In genomic region chr5:109937951-109938350, GRCh38 we compare ENCODE assay signal across 21 cellular contexts.
DNase-seq lines count a peak whose midpoint lies in the region; ATAC-seq, FAIRE-seq and TF ChIP-seq lines count a peak whose summit lies in the region.
"Had no signal": no experiment of that assay in that cellular context is flagged by ENCODE, and none has a peak within 500 bp of the region (broad histone marks: within the 10 kb centered on the region; RNA-seq: fewer than 3 reads in every experiment).

No MANE protein-coding gene starts in this region.

- no peak overlapping the region for H2BK12ac ChIP-seq in trophoblast cell (ENCODE audit: low read length)

- no peak overlapping the region for H3K4me3 ChIP-seq in HepG2 (replicated peaks in 1 of 3; ENCODE audit: insufficient read depth in 1 of 3, low read depth in 2 of 3, low read length in 3 of 3)
- no peak overlapping the region for H3K4me3 ChIP-seq in right lobe of liver
- no peak overlapping the region for H3K4me3 ChIP-seq in trophoblast cell (ENCODE audit: low read depth, low read length)
- H3K4me3 ChIP-seq: A549, BLaER1, K562 had no signal

- ATAC-seq in HepG2 (no peak), right lobe of liver (no peak)
- ATAC-seq: A549; CD8-positive, alpha-beta T cell; HCT116; K562 had no signal

- no peak for TF ChIP-seq RAD21 in HepG2 (CRISPR knock-in tag; IDR thresholded peaks at IDR 0.05)

- H3K27ac ChIP-seq in HepG2 (ENCODE audit: extremely low read length, insufficient read depth, low read length) (no peak overlapping the region), right lobe of liver (no peak overlapping the region), trophoblast cell (ENCODE audit: low read depth, low read length) (no peak overlapping the region)
- H3K27ac ChIP-seq: 22Rv1, A549, BLaER1, HL-60 had no signal

- TF ChIP-seq CTCF in HepG2 (CRISPR knock-in tag; IDR thresholded peaks at IDR 0.05): no peak
- no peak for TF ChIP-seq CTCF in right lobe of liver (IDR thresholded peaks at IDR 0.05)
- TF ChIP-seq CTCF in CD14-positive monocyte (IDR thresholded peaks at IDR 0.05): no peak

- no peaks in the 10 kb centered on the region for H3K9me3 ChIP-seq in HepG2 (ENCODE audit: low read length)
- H3K9me3 ChIP-seq in right lobe of liver: no peaks in the 10 kb centered on the region
- no peaks in the 10 kb centered on the region for H3K9me3 ChIP-seq in trophoblast cell (ENCODE audit: insufficient read depth, low read depth, low read length)
- H3K9me3 ChIP-seq: A549 had no signal

- H3K27me3 ChIP-seq in HepG2 (ENCODE audit: control insufficient read depth in 1 of 2, insufficient read depth in 2 of 2, low read length in 2 of 2): no peaks in the 10 kb centered on the region
- no peaks in the 10 kb centered on the region for H3K27me3 ChIP-seq in right lobe of liver
- H3K27me3 ChIP-seq in trophoblast cell (ENCODE audit: insufficient read depth, low read length): no peaks in the 10 kb centered on the region
- H3K27me3 ChIP-seq: BLaER1 had no signal

- no peaks in the 10 kb centered on the region for H3K27me3 Mint-ChIP-seq in CD14-positive monocyte (ENCODE audit: low read depth in 3 of 3)

- H4K20me1 ChIP-seq in HepG2 (ENCODE audit: insufficient read depth, low read length): no peaks in the 10 kb centered on the region
- H4K20me1 ChIP-seq: BLaER1 had no signal

- no peak overlapping the region for H2BK5ac ChIP-seq in trophoblast cell (ENCODE audit: low read depth, low read length, poor library complexity)

- CTCF ChIA-PET in HepG2 (lab: Yijun Ruan, JAX; ENCODE audit: low intra/inter-chr PET ratio, low total read pairs): no interaction called here

- no peak overlapping the region for H4K12ac ChIP-seq in trophoblast cell (ENCODE audit: low read depth, low read length)

- no peaks in the 10 kb centered on the region for H3K79me1 ChIP-seq in trophoblast cell (ENCODE audit: low read length)

- H3K4me2 ChIP-seq in HepG2 (ENCODE audit: low read depth, low read length) (0 out of 2 replicates have a peak overlapping the region, but pooled peaks have one; percentile 3), trophoblast cell (ENCODE audit: low read length) (no peak overlapping the region)
- H3K4me2 ChIP-seq: A549, BLaER1 had no signal

- no peak overlapping the region for H3K23ac ChIP-seq in trophoblast cell (ENCODE audit: low read length)

- no peak for TF ChIP-seq POLR2A in HepG2 (IDR thresholded peaks at IDR 0.05; ENCODE audit: insufficient read depth in 1 of 2, low read depth in 2 of 2, low read length in 2 of 2)
- TF ChIP-seq POLR2A in right lobe of liver (IDR thresholded peaks at IDR 0.05): no peak

- in situ Hi-C loops in HepG2 (cut with HindIII; ENCODE audit: extremely low pct_ligation_motif_present, low pct_unique_long_range_greater_than_20kb): no loop called here

- no peak overlapping the region for H3K4me3 Mint-ChIP-seq in CD14-positive monocyte
- H3K4me3 Mint-ChIP-seq: CD8-positive, alpha-beta T cell; HFFc6 had no signal

- POLR2A ChIA-PET in HepG2 (lab: Yijun Ruan, JAX): no interaction called here

- no peak overlapping the region for H3K14ac ChIP-seq in trophoblast cell (ENCODE audit: low read length)

- intact Hi-C loops in HepG2 (cut with micrococcal nuclease; ENCODE audit: unreplicated experiment): no loop called here
- intact Hi-C loops in right lobe of liver (cut with DNase I): no loop called here
- intact Hi-C loops in CD14-positive monocyte (cut with micrococcal nuclease): no loop called here

- no peak overlapping the region for H3K18ac ChIP-seq in trophoblast cell (ENCODE audit: low read length)

- no peak overlapping the region for H4K8ac ChIP-seq in trophoblast cell (ENCODE audit: low read depth, low read length)

- whole genome bisulfite sequencing in HepG2 (ENCODE audit: low lambda C conversion rate): 80% methylated on average over 4 of the region's 4 CpGs
- WGBS in right lobe of liver (ENCODE audit: insufficient coverage, low coverage, low lambda C conversion rate, missing lambda C conversion rate): 100% methylated on average over 3 of the region's 4 CpGs
- no CpG with 5 or more reads among the region's 4 CpGs for WGBS in trophoblast cell (ENCODE audit: extremely low coverage, insufficient coverage, insufficient read length)

- H3K79me2 ChIP-seq in HepG2 (ENCODE audit: insufficient read depth, low read length) (no peaks in the 10 kb centered on the region), trophoblast cell (ENCODE audit: control insufficient read depth, insufficient read depth, low read length, poor library complexity) (no peaks in the 10 kb centered on the region)

- H3K4ac ChIP-seq in trophoblast cell (ENCODE audit: low read depth, low read length): no peak overlapping the region

- H3K36me3 ChIP-seq in HepG2 (replicated peaks in 1 of 2; ENCODE audit: control insufficient read depth in 1 of 2, insufficient read depth in 2 of 2, low read length in 2 of 2): no peaks in the 10 kb centered on the region
- no peaks in the 10 kb centered on the region for H3K36me3 ChIP-seq in right lobe of liver
- no peaks in the 10 kb centered on the region for H3K36me3 ChIP-seq in trophoblast cell (ENCODE audit: control insufficient read depth in 1 of 2, insufficient read depth in 2 of 2, low read length in 2 of 2)
- H3K36me3 ChIP-seq: BLaER1 had no signal

- peaks cover 2% of the 10 kb centered on the region for H3K4me1 Mint-ChIP-seq in CD14-positive monocyte

- H2AFZ ChIP-seq in HepG2 (ENCODE audit: low read length) (no peak overlapping the region), trophoblast cell (ENCODE audit: insufficient read depth, low read length, poor library complexity) (no peak overlapping the region)

- DNase-seq in DMS 273 (lab: John Stamatoyannopoulos, UW; ENCODE audit: unreplicated experiment) (peak; percentile 8), DMS 273 treated with DMSO at 0.1 percent for 48 hours (lab: John Stamatoyannopoulos, UW) (no peak), HepG2 (ENCODE audit: low spot score) (no peak), right lobe of liver (no peak), trophoblast cell (peak; percentile 34 to 71), CD14-positive monocyte (ENCODE audit: low spot score) (no peak)
- no peak for DNase-seq in activated CD4-positive, CD25-positive, alpha-beta regulatory T cell (lab: John Stamatoyannopoulos, UW)
- DNase-seq: CD8-positive, alpha-beta T cell; DMS153; DMS79; GF-D8; GOT3; H7; HFFc6; IMR-90 had no signal

- no peak overlapping the region for H3K27ac Mint-ChIP-seq in CD14-positive monocyte
- H3K27ac Mint-ChIP-seq: CD8-positive, alpha-beta T cell; HFFc6 had no signal

- peaks cover 0 to 6% (median 3%) of the 10 kb centered on the region in 7 donors for H3K9me3 Mint-ChIP-seq in CD14-positive monocyte
- H3K9me3 Mint-ChIP-seq: HFFc6 had no signal

- no peak for FAIRE-seq in HepG2 (lab: Jason Lieb, UNC)
- FAIRE-seq: A549, K562 had no signal

- H3K4me1 ChIP-seq in HepG2 (ENCODE audit: insufficient read depth, low read length): peaks cover 33% of the 10 kb centered on the region
- H3K4me1 ChIP-seq in right lobe of liver: no peaks in the 10 kb centered on the region
- H3K4me1 ChIP-seq in trophoblast cell (ENCODE audit: control insufficient read depth in 1 of 2, insufficient read depth in 2 of 2, low read length in 2 of 2): peaks cover 4 to 7% of the 10 kb centered on the region in 2 experiments
- H3K4me1 ChIP-seq: A549, BLaER1 had no signal

- BruUV-seq in HepG2 (replicated peaks; lab: Mats Ljungman, UMichigan): no TSS peak

- TF ChIP-seq EP300 in HepG2 (IDR thresholded peaks at IDR 0.05; ENCODE audit: low read depth in 2 of 2, low read length in 2 of 2): no peak
- no peak for TF ChIP-seq EP300 in HepG2 (CRISPR knock-in tag; IDR thresholded peaks at IDR 0.05; ENCODE audit: borderline replicate concordance)

- H3K9ac ChIP-seq in HepG2 (ENCODE audit: insufficient read depth, low read depth, low read length) (no peak overlapping the region), trophoblast cell (ENCODE audit: low read length) (no peak overlapping the region)
- H3K9ac ChIP-seq: BLaER1 had no signal

- H3K36me3 Mint-ChIP-seq in CD14-positive monocyte: no peaks in the 10 kb centered on the region
- H3K36me3 Mint-ChIP-seq: CD8-positive, alpha-beta T cell had no signal

- no peak overlapping the region for H4K91ac ChIP-seq in trophoblast cell (ENCODE audit: low read depth, low read length)

- H2AK5ac ChIP-seq in trophoblast cell (ENCODE audit: low read length): no peak overlapping the region

- H2BK120ac ChIP-seq in trophoblast cell (ENCODE audit: insufficient read depth, low read length, poor library complexity): no peak overlapping the region

TF ChIP-seq in HepG2, 621 proteins besides CTCF, POLR2A, EP300 and RAD21 (continues in another document):
- TF ChIP-seq ZNF879 (CRISPR knock-in tag; IDR thresholded peaks at IDR 0.05): no peak
- no peak for TF ChIP-seq TFE3 (CRISPR knock-in tag; IDR thresholded peaks at IDR 0.05)
- no peak for TF ChIP-seq ZNF703 (CRISPR knock-in tag; IDR thresholded peaks at IDR 0.05; ENCODE audit: borderline replicate concordance)
- TF ChIP-seq ZNF274 (CRISPR knock-in tag; IDR thresholded peaks at IDR 0.05): no peak
- TF ChIP-seq FLYWCH1 (CRISPR knock-in tag; IDR thresholded peaks at IDR 0.05): no peak
- no peak for TF ChIP-seq TEAD3 (CRISPR knock-in tag; optimal IDR thresholded peaks at IDR 0.05; ENCODE audit: borderline replicate concordance)
- TF ChIP-seq ZKSCAN8 (CRISPR knock-in tag; IDR thresholded peaks at IDR 0.05; ENCODE audit: borderline replicate concordance): no peak
- TF ChIP-seq MXD1 (CRISPR knock-in tag; IDR thresholded peaks at IDR 0.05): no peak
- TF ChIP-seq FIP1L1 (IDR thresholded peaks at IDR 0.05; ENCODE audit: borderline replicate concordance, insufficient read depth, low read depth, low read length): no peak
- TF ChIP-seq ZNF792 (CRISPR knock-in tag; IDR thresholded peaks at IDR 0.05): no peak
- TF ChIP-seq ZNF883 (CRISPR knock-in tag; IDR thresholded peaks at IDR 0.05; ENCODE audit: not compliant biosample characterization): no peak
- no peak for TF ChIP-seq NCOA1 (CRISPR knock-in tag; IDR thresholded peaks at IDR 0.05)

Comparison
In these comparisons a context has a peak if more than half of its experiments do, and no peak if none do; other contexts are left out.
1. DNase-seq: peak in DMS 273 (single experiment) and trophoblast cell (2 of 2); none in DMS 273 treated with DMSO at 0.1 percent for 48 hours (single experiment), HepG2 (single experiment), right lobe of liver (0 of 3), activated CD4-positive, CD25-positive, alpha-beta regulatory T cell (0 of 4) and CD14-positive monocyte (single experiment).